In the genomic region with DNA sequence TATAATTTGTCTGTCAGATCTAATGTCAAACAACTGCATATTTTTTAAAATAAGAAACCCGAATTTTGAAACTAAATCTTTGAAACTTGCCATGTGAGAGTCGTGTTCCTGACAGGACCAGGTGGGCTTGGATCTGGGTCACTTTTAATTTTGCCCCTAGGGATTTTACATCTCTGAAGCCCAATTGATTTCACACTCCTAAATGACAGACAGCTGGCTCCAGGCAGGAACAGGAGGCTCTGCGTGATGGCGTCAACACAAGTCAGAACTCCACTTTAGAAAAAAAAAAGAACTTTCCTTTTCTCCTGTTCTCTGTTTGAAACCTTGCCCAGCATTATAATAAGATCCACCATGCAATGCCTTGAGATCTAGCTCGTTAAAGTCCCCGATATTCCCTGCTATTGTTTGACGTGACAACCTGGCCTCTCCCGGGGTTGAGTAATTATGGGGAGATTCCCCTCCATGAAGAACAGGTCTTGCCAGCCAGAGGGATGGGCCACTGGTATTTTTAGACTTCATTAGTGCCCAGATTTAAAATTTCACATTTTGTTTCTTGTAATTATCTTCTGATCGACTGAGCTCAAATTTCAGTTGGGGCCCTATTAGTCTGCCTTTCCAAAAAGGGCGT, we compare ENCODE assay signal across 2 cellular contexts.
TF ChIP-seq lines count a peak whose summit lies in the region.

No MANE protein-coding gene starts in this region.

TF ChIP-seq in HCT116, 20 proteins besides CTCF, POLR2A, EP300 and RAD21:
- TF ChIP-seq FOSL1 (IDR thresholded peaks at IDR 0.05; ENCODE audit: low read depth) (no peak), ZFX (IDR thresholded peaks at IDR 0.05) (no peak), POLR2AphosphoS5 (IDR thresholded peaks at IDR 0.05; ENCODE audit: low read depth, low read length) (no peak)
- TF ChIP-seq, protein P1, sequence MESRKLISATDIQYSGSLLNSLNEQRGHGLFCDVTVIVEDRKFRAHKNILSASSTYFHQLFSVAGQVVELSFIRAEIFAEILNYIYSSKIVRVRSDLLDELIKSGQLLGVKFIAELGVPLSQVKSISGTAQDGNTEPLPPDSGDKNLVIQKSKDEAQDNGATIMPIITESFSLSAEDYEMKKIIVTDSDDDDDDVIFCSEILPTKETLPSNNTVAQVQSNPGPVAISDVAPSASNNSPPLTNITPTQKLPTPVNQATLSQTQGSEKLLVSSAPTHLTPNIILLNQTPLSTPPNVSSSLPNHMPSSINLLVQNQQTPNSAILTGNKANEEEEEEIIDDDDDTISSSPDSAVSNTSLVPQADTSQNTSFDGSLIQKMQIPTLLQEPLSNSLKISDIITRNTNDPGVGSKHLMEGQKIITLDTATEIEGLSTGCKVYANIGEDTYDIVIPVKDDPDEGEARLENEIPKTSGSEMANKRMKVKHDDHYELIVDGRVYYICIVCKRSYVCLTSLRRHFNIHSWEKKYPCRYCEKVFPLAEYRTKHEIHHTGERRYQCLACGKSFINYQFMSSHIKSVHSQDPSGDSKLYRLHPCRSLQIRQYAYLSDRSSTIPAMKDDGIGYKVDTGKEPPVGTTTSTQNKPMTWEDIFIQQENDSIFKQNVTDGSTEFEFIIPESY (IDR thresholded peaks at IDR 0.05; ENCODE audit: extremely low read depth, insufficient replicate concordance, low read length): no peak

TF ChIP-seq in GM12878, 131 proteins besides CTCF, POLR2A, EP300 and RAD21:
- TF ChIP-seq RB1 (IDR thresholded peaks at IDR 0.05; ENCODE audit: borderline replicate concordance) (no peak), IKZF2 (IDR thresholded peaks at IDR 0.05) (no peak), EGR1 (IDR thresholded peaks at IDR 0.05; ENCODE audit: borderline replicate concordance in 1 of 2, low read depth in 2 of 2, low read length in 2 of 2) (no peak)
TF ChIP-seq in GM12878: peak in this region for 0.
